Comparison of ENCODE assay signal across 12 cellular contexts in genomic region chr6:36577298-36577697, GRCh38. TPM values are rescaled to one million over a fixed set of nuclear protein-coding genes. Genes with fewer than 3 reads are reported as not detected.
DNase-seq lines count a peak whose midpoint lies in the region; ATAC-seq and TF ChIP-seq lines count a peak whose summit lies in the region.
"Had no signal": no experiment of that assay in that cellular context is flagged by ENCODE, and none has a peak within 500 bp of the region (broad histone marks: within the 10 kb centered on the region; RNA-seq: fewer than 3 reads in every experiment).

No MANE protein-coding gene starts in this region.

- TF ChIP-seq CTCF in cardiac fibroblast (IDR thresholded peaks at IDR 0.05; ENCODE audit: low read depth, low read length), result no peak
- TF ChIP-seq CTCF in mesothelial cell of epicardium (IDR thresholded peaks at IDR 0.05; ENCODE audit: unreplicated experiment), result no peak
- TF ChIP-seq CTCF in MM.1S (IDR thresholded peaks at IDR 0.05; ENCODE audit: low read length), result no peak

- H3K9me3 ChIP-seq in MM.1S (replicated peaks; ENCODE audit: insufficient read depth, low read length), result no peaks in the 10 kb centered on the region

- H3K27me3 Mint-ChIP-seq in mesothelial cell of epicardium (ENCODE audit: low read depth), result no peaks in the 10 kb centered on the region
- H3K27me3 Mint-ChIP-seq: CD4-positive, CD25-positive, alpha-beta regulatory T cell had no signal

- no peak overlapping the region for H3K9ac ChIP-seq in MM.1S (ENCODE audit: low read length)

- H3K36me3 Mint-ChIP-seq in mesothelial cell of epicardium, result no peaks in the 10 kb centered on the region
- H3K36me3 Mint-ChIP-seq: CD4-positive, CD25-positive, alpha-beta regulatory T cell had no signal

- ATAC-seq in HG02885 (IDR thresholded peaks at IDR 0.05; ENCODE audit: poor library complexity, unreplicated experiment) (no peak), HG03095 (IDR thresholded peaks at IDR 0.05; ENCODE audit: unreplicated experiment) (no peak)
- ATAC-seq: activated CD8-positive, alpha-beta T cell treated with anti-CD3 and anti-CD28 coated beads, Interleukin-2, amount 10 ng/mL, durations not matched to agents 7 days and 5 days had no signal

- H3K4me3 ChIP-seq in cardiac fibroblast (replicated peaks in 1 of 2; ENCODE audit: low read depth in 2 of 2, low read length in 2 of 2) (no peak overlapping the region), MM.1S (ENCODE audit: low read length) (no peak overlapping the region)

- H3F3A ChIP-seq in MM.1S (ENCODE audit: insufficient read depth, low read length), result 0 out of 2 replicates have a peak, but pooled peaks cover 4% of the 10 kb centered on the region

- peaks cover 3% of the 10 kb centered on the region for H3K9me3 Mint-ChIP-seq in mesothelial cell of epicardium

- H3K27ac ChIP-seq in MM.1S (ENCODE audit: low read length), result no peak overlapping the region

- no peaks in the 10 kb centered on the region for H3K9me2 ChIP-seq in MM.1S (replicated peaks; ENCODE audit: insufficient read depth, low read length)

- H3K36me3 ChIP-seq in MM.1S (replicated peaks; ENCODE audit: insufficient read depth, low read length), result no peaks in the 10 kb centered on the region

- peaks cover 29% of the 10 kb centered on the region for H3K4me1 Mint-ChIP-seq in mesothelial cell of epicardium

- peak overlapping the region; percentile 96 for H3K27ac Mint-ChIP-seq in mesothelial cell of epicardium
- H3K27ac Mint-ChIP-seq: activated CD8-positive, alpha-beta T cell treated with anti-CD3 and anti-CD28 coated beads, Interleukin-2, amount 10 ng/mL, durations not matched to agents 7 days and 5 days; CD4-positive, CD25-positive, alpha-beta regulatory T cell had no signal

- no peak overlapping the region for H3K4me2 ChIP-seq in MM.1S (ENCODE audit: low read depth, low read length)

- peaks cover 7% of the 10 kb centered on the region; the same call in 1 of the 2 replicates for H3K4me1 ChIP-seq in MM.1S (ENCODE audit: low read length)

- DNase-seq in AG08395 (ENCODE audit: low spot score) (peak; percentile 90), NCI-H226 (peak; percentile 97), cardiac fibroblast (ENCODE audit: low read depth in 2 of 2) (peak; percentile 69 to 81), mesothelial cell of epicardium (ENCODE audit: low spot score in 2 of 2, unreplicated experiment in 2 of 2) (no peak), germinal center (ENCODE audit: low spot score) (no peak), MM.1S (no peak)
- DNase-seq: activated CD8-positive, alpha-beta T cell treated with anti-CD3 and anti-CD28 coated beads, Interleukin-2, amount 10 ng/mL, durations not matched to agents 7 days and 5 days; caudate nucleus; CD4-positive, CD25-positive, alpha-beta regulatory T cell; retina had no signal

- no peaks in the 10 kb centered on the region for H3K27me3 ChIP-seq in MM.1S (replicated peaks; ENCODE audit: insufficient read depth, low read length)

- H2AFZ ChIP-seq in MM.1S (ENCODE audit: low read length), result no peak overlapping the region

- no peaks in the 10 kb centered on the region for H4K20me1 ChIP-seq in MM.1S (ENCODE audit: insufficient read depth, low read length)

- H3K4me3 Mint-ChIP-seq in mesothelial cell of epicardium, result no peak overlapping the region
- H3K4me3 Mint-ChIP-seq: activated CD8-positive, alpha-beta T cell treated with anti-CD3 and anti-CD28 coated beads, Interleukin-2, amount 10 ng/mL, durations not matched to agents 7 days and 5 days had no signal

- no peaks in the 10 kb centered on the region for H3K79me2 ChIP-seq in MM.1S (ENCODE audit: low read length)

RNA-seq across cellular contexts. Expression of gene SRSF3, which starts 16.9 kb away (rescaled TPM):
- total RNA-seq in mesothelial cell of epicardium, result 404 to 411 TPM (median 407 TPM) in 3 replicates

RNA-seq across cellular contexts. Expression of gene STK38, which starts 30.0 kb away (rescaled TPM):
- total RNA-seq in mesothelial cell of epicardium, result 46.3 to 47.8 TPM (median 47.7 TPM) in 3 replicates

Comparison
In these comparisons a context has a peak if more than half of its experiments do, and no peak if none do; other contexts are left out.
1. DNase-seq: peak in AG08395 (single experiment), NCI-H226 (single experiment) and cardiac fibroblast (2 of 2); none in mesothelial cell of epicardium (0 of 2), germinal center (single experiment) and MM.1S (single experiment).